In the genomic region with DNA sequence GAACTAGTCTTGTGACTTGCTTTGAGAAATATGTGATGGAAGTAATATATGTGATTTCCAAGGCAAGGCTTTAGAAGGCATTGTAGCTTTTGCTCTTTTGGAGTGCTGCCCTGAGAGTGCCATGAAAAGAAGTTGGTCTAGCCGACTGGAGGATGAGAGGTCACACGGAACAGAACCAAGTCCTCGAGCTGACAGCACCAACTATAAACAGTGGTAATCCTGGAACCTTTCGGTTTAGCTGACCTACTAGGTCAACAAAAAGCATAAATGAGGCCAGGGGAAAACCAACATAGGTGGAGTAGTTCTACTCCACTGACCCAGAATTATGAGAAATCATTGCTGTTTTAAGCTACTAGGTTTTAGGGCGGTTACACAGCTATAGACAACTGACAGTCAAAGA, we compare ENCODE assay signal across 8 cellular contexts. TPM values are rescaled to one million over a fixed set of nuclear protein-coding genes. Genes with fewer than 3 reads are reported as not detected.
A peak's percentile ranks its signal among the peaks of the same experiment; 100 is the strongest.
DNase-seq lines count a peak whose midpoint lies in the region; TF ChIP-seq lines count a peak whose summit lies in the region.

No MANE protein-coding gene starts in this region.

- DNase-seq in GM03348 (ENCODE audit: low spot score), result peak; percentile 15
- DNase-seq in MG63, result no peak
- no peak for DNase-seq in endothelial cell (ENCODE audit: low spot score)
- DNase-seq in ovary, result no peak
- DNase-seq in NCI-H1417 (lab: John Stamatoyannopoulos, UW), result no peak
- DNase-seq in NCI-H748 treated with DMSO at 0.1 percent for 48 hours (lab: John Stamatoyannopoulos, UW), result no peak
- DNase-seq in NCI-H82 (lab: John Stamatoyannopoulos, UW), result no peak
- no peak for DNase-seq in CD14-positive monocyte (ENCODE audit: low spot score)

- 23 to 38% (median 32%) methylated on average over 5 of the region's 5 CpGs for WGBS in ovary, 3 donors

- H3K4me1 ChIP-seq in ovary (ENCODE audit: insufficient read depth), result peaks cover 5% of the 10 kb centered on the region

- H3K27me3 ChIP-seq in MG63, result no peaks in the 10 kb centered on the region
- H3K27me3 ChIP-seq in ovary, result no peaks in the 10 kb centered on the region

- TF ChIP-seq EP300 in ovary (IDR thresholded peaks at IDR 0.05), result no peak

- H3K9me3 ChIP-seq in MG63, result no peaks in the 10 kb centered on the region
- no peaks in the 10 kb centered on the region for H3K9me3 ChIP-seq in ovary

- H3K4me1 Mint-ChIP-seq in endothelial cell (ENCODE audit: unreplicated experiment) (peaks cover 18% of the 10 kb centered on the region), CD14-positive monocyte (peaks cover 28% of the 10 kb centered on the region)

- H3K4me3 Mint-ChIP-seq in endothelial cell (ENCODE audit: unreplicated experiment) (no peak overlapping the region), CD14-positive monocyte (peak overlapping the region in 1 of 2 donors; percentile 22)

- H3K36me3 Mint-ChIP-seq in endothelial cell (ENCODE audit: low read depth, unreplicated experiment) (peaks cover 19% of the 10 kb centered on the region), CD14-positive monocyte (peaks cover 23 to 24% of the 10 kb centered on the region in 2 donors)

- H3K9me3 Mint-ChIP-seq in endothelial cell (ENCODE audit: unreplicated experiment) (no peaks in the 10 kb centered on the region), CD14-positive monocyte (no peaks in the 10 kb centered on the region)

- TF ChIP-seq CTCF in endothelial cell (IDR thresholded peaks at IDR 0.05; ENCODE audit: unreplicated experiment) (no peak), ovary (IDR thresholded peaks at IDR 0.05) (no peak), CD14-positive monocyte (IDR thresholded peaks at IDR 0.05) (no peak)

- no peak overlapping the region for H3K27ac ChIP-seq in ovary

- H3K27me3 Mint-ChIP-seq in endothelial cell (ENCODE audit: unreplicated experiment) (peaks cover 5% of the 10 kb centered on the region), CD14-positive monocyte (ENCODE audit: low read depth in 3 of 3) (no peaks in the 10 kb centered on the region)

- peaks cover 23% of the 10 kb centered on the region for H3K36me3 ChIP-seq in MG63
- H3K36me3 ChIP-seq in ovary, result no peaks in the 10 kb centered on the region

- TF ChIP-seq POLR2A in ovary (IDR thresholded peaks at IDR 0.05), result no peak

- intact Hi-C loops in ovary (cut with DNase I), result no loop called here
- intact Hi-C loops in CD14-positive monocyte (cut with micrococcal nuclease), result loop anchor here (10.0 kb wide), 2 partner anchors 138 to 422 kb away; no protein-coding TSS in a partner anchor

- H3K27ac Mint-ChIP-seq in endothelial cell (ENCODE audit: unreplicated experiment) (peak overlapping the region; percentile 32), CD14-positive monocyte (peak overlapping the region in 2 of 7 donors; percentile 34 to 54)

- peak overlapping the region; percentile 81 for H3K4me3 ChIP-seq in MG63
- H3K4me3 ChIP-seq in ovary, result peak overlapping the region; percentile 95

RNA-seq across cellular contexts. Expression of a gene that starts 1.4 kb away (rescaled TPM):
- 202 and 203 TPM in 2 replicates for total RNA-seq in MG63 (2014; rRNA removed; shearing (Covaris generic); ENCODE audit: low replicate concordance)
- total RNA-seq in endothelial cell (ENCODE audit: unreplicated experiment), result 131 TPM
- total RNA-seq in ovary, result 100 to 1,000 TPM; 124 to 234 (median 167) TPM
- polyA plus RNA-seq in ovary, result 100 to 1,000 TPM; 122 to 294 TPM
- polyA plus RNA-seq in CD14-positive monocyte, result 100 to 1,000 TPM; 339 to 357 TPM

RNA-seq across cellular contexts. Expression of a gene that starts 1.9 kb away (rescaled TPM):
- 7.8 and 17.4 TPM in 2 replicates for total RNA-seq in MG63 (2014; rRNA removed; shearing (Covaris generic); ENCODE audit: low replicate concordance)
- total RNA-seq in endothelial cell (ENCODE audit: unreplicated experiment) (22.1 TPM), ovary (10 to 100 TPM; 12.6 to 30.0 (median 21.8) TPM)
- polyA plus RNA-seq in ovary (10 to 100 TPM; 11.5 to 31.6 TPM), CD14-positive monocyte (1 to 10 TPM; 4.2 to 6.0 TPM)

Comparison
In these comparisons a context has a peak if more than half of its experiments do, and no peak if none do; other contexts are left out.
1. intact Hi-C loops: an anchor here in CD14-positive monocyte (10.0 kb wide); none called in ovary.